In the genomic region with DNA sequence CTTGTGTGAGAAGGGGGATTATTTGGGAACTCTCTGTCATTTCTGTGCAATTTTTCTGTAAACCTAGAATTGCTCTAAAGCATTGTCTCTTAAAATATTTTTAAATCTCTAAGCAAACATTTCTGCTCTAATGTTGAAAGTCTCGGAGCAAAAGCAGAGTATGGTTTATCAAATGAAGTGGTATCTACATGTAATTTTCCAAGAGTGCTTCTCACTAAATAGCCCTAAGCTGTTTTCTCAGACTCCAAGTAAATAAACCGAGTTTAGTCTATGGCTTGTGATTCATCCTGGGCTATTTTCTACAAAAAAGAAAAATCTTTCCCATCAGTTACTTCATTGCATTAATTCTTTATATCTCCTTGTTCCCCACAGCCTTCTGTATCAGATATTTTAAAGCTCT, we compare ENCODE assay signal across 20 cellular contexts.
"Had no signal": no experiment of that assay in that cellular context is flagged by ENCODE, and none has a peak within 500 bp of the region (broad histone marks: within the 10 kb centered on the region; RNA-seq: fewer than 3 reads in every experiment).

No MANE protein-coding gene starts in this region.

- H3K4me3 ChIP-seq: body of pancreas, esophagus muscularis mucosa, neural progenitor cell, psoas muscle, right lobe of liver, stomach had no signal

- H3K36me3 ChIP-seq: esophagus muscularis mucosa, neural progenitor cell, right lobe of liver, stomach, WERI-Rb-1 had no signal

- FAIRE-seq: small intestine had no signal

- H3K27me3 ChIP-seq: body of pancreas, esophagus muscularis mucosa, neural progenitor cell, right lobe of liver, stomach had no signal

- DNase-seq: activated CD4-positive, alpha-beta T cell treated with anti-CD3 and anti-CD28 coated beads for 1 hour; activated CD8-positive, alpha-beta memory T cell treated with anti-CD3 and anti-CD28 coated beads for 24 hours; activated CD8-positive, alpha-beta memory T cell treated with anti-CD3 and anti-CD28 coated beads, Interleukin-2, amount 50 U/mL, for 48 hours; activated gamma-delta T cell treated with Interleukin-2 at 50 U/mL for 16 hours; body of pancreas; cortex of kidney; effector CD8-positive, alpha-beta T cell; mesendoderm; naive thymus-derived CD4-positive, alpha-beta T cell; psoas muscle; right lobe of liver; small intestine; stimulated activated CD4-positive, alpha-beta T cell treated with anti-CD3 and anti-CD28 coated beads, Interleukin-4, amount 100 ng/mL, for 1 hour; stomach; T-helper 2 cell; WERI-Rb-1 had no signal

- ATAC-seq: activated naive CD4-positive, alpha-beta T cell treated with anti-CD3 and anti-CD28 coated beads, Interleukin-2, amount 50 U/mL, for 72 hours; body of pancreas; naive thymus-derived CD4-positive, alpha-beta T cell; psoas muscle; right lobe of liver; stimulated activated effector memory CD8-positive, alpha-beta T cell treated with anti-CD3 and anti-CD28 coated beads, Interleukin-12 subunit alpha, Interleukin-12 subunit beta, amount 100 ng/mL, for 72 hours had no signal
